In genomic region chr2:199596549-199596948, GRCh38 we compare ENCODE assay signal across 8 cellular contexts.
DNase-seq lines count a peak whose midpoint lies in the region; ATAC-seq, FAIRE-seq and TF ChIP-seq lines count a peak whose summit lies in the region.

No MANE protein-coding gene starts in this region.

- no peak overlapping the region for H2AK5ac ChIP-seq in H9 (ENCODE audit: insufficient read length, low read length)

- H3K79me1 ChIP-seq in H9 (ENCODE audit: insufficient read depth, low read depth, low read length, poor library complexity, severe bottlenecking): no peaks in the 10 kb centered on the region

- no peak for FAIRE-seq in RCC 7860 (lab: Jason Lieb, UNC)
- FAIRE-seq in kidney (lab: Jason Lieb, UNC): no peak

- WGBS in H9 (ENCODE audit: extremely low coverage, insufficient read length, low lambda C conversion rate): no CpG with 5 or more reads among the region's 1 CpG

- no peaks in the 10 kb centered on the region for H3K4me1 ChIP-seq in Caco-2
- H3K4me1 ChIP-seq in H9 (ENCODE audit: insufficient read depth, low read length): no peaks in the 10 kb centered on the region
- no peaks in the 10 kb centered on the region for H3K4me1 ChIP-seq in kidney (ENCODE audit: control insufficient read depth in 1 of 2, insufficient read depth in 1 of 2, low read depth in 1 of 2, low read length in 2 of 2)

- no peak overlapping the region for H2BK5ac ChIP-seq in H9 (ENCODE audit: insufficient read length, low read length)

- no peaks in the 10 kb centered on the region for H3K27me3 Mint-ChIP-seq in Caco-2 (ENCODE audit: insufficient read depth, unreplicated experiment)
- peaks cover 12% of the 10 kb centered on the region for H3K27me3 Mint-ChIP-seq in H9 (ENCODE audit: low read depth)

- H2BK12ac ChIP-seq in H9 (ENCODE audit: insufficient read length, low read depth, low read length): no peak overlapping the region

- no peak overlapping the region for H3K9ac ChIP-seq in H9 (ENCODE audit: extremely low read depth, insufficient read length, low read length)
- no peak overlapping the region for H3K9ac ChIP-seq in kidney (ENCODE audit: low read length in 2 of 2)

- no peak overlapping the region for H2BK120ac ChIP-seq in H9 (ENCODE audit: low read depth, low read length, poor library complexity, severe bottlenecking)

- H3K18ac ChIP-seq in H9 (ENCODE audit: insufficient read length, low read depth, low read length): no peak overlapping the region

- no peak overlapping the region for H3K4ac ChIP-seq in H9 (ENCODE audit: low read depth, low read length)

- no peak overlapping the region for H2BK15ac ChIP-seq in H9 (ENCODE audit: low read depth, low read length)

- intact Hi-C loops in Caco-2 (cut with micrococcal nuclease; ENCODE audit: unreplicated experiment): loop anchor here (1.0 kb wide), 2 partner anchors 107 to 1282 kb away; no protein-coding TSS in a partner anchor
- intact Hi-C loops in kidney (cut with DNase I): no loop called here

- H3K23ac ChIP-seq in H9 (ENCODE audit: insufficient read length, low read depth, low read length): no peak overlapping the region

- no peak overlapping the region for H3T11ph ChIP-seq in H9 (ENCODE audit: low read length)

- no peak overlapping the region for H2BK20ac ChIP-seq in H9 (ENCODE audit: low read depth, low read length, poor library complexity, severe bottlenecking)

- H3K4me3 ChIP-seq in Caco-2 (ENCODE audit: low read depth, low read length) (no peak overlapping the region), kidney (ENCODE audit: low read length in 2 of 2) (no peak overlapping the region)

- H3K4me3 Mint-ChIP-seq in Caco-2 (ENCODE audit: unreplicated experiment): no peak overlapping the region
- H3K4me3 Mint-ChIP-seq in H9: no peak overlapping the region
- H3K4me3 Mint-ChIP-seq in stimulated activated effector memory CD8-positive, alpha-beta T cell treated with anti-CD3 and anti-CD28 coated beads, Interleukin-12 subunit alpha, Interleukin-12 subunit beta, amount 100 ng/mL, for 72 hours: no peak overlapping the region

- no peaks in the 10 kb centered on the region for H3K4me1 Mint-ChIP-seq in Caco-2 (ENCODE audit: low read depth, unreplicated experiment)
- H3K4me1 Mint-ChIP-seq in H9: no peaks in the 10 kb centered on the region
- no peaks in the 10 kb centered on the region for H3K4me1 Mint-ChIP-seq in stimulated activated effector memory CD8-positive, alpha-beta T cell treated with anti-CD3 and anti-CD28 coated beads, Interleukin-12 subunit alpha, Interleukin-12 subunit beta, amount 100 ng/mL, for 72 hours

- no peaks in the 10 kb centered on the region for H4K20me1 ChIP-seq in H9 (ENCODE audit: control insufficient read depth, insufficient read depth, insufficient read length)

- H2AFZ ChIP-seq in H9 (ENCODE audit: low read length): no peak overlapping the region

- H3K4me2 ChIP-seq in H9 (ENCODE audit: insufficient read depth, insufficient read length, low read length): no peak overlapping the region

- no peak overlapping the region for H4K8ac ChIP-seq in H9 (replicated peaks; ENCODE audit: insufficient read length, low read depth, low read length)

- no peaks in the 10 kb centered on the region for H3K9me3 Mint-ChIP-seq in Caco-2 (ENCODE audit: unreplicated experiment)
- no peaks in the 10 kb centered on the region for H3K9me3 Mint-ChIP-seq in H9
- no peaks in the 10 kb centered on the region for H3K9me3 Mint-ChIP-seq in stimulated activated effector memory CD8-positive, alpha-beta T cell treated with anti-CD3 and anti-CD28 coated beads, Interleukin-12 subunit alpha, Interleukin-12 subunit beta, amount 100 ng/mL, for 72 hours

- H3K14ac ChIP-seq in H9 (ENCODE audit: insufficient read depth, low read length): no peak overlapping the region

- H3K36me3 ChIP-seq in Caco-2 (ENCODE audit: control insufficient read depth, insufficient read depth, low read length) (no peaks in the 10 kb centered on the region), kidney (ENCODE audit: control insufficient read depth in 1 of 2, insufficient read depth in 2 of 2, low read length in 2 of 2) (no peaks in the 10 kb centered on the region)

- no peak overlapping the region for H4K91ac ChIP-seq in H9 (ENCODE audit: insufficient read length, low read depth, low read length)

- peak; percentile 36 to 47 for DNase-seq in Caco-2
- no peak for DNase-seq in H9
- peak; percentile 20 for DNase-seq in RCC 7860 (ENCODE audit: low spot score)
- DNase-seq in iPS-NIHi7 (ENCODE audit: extremely low spot score): peak; percentile 40
- DNase-seq in activated effector memory CD4-positive, alpha-beta T cell treated with Interleukin-2 at 50 U/mL for 16 hours: no peak
- DNase-seq in stimulated activated effector memory CD8-positive, alpha-beta T cell treated with anti-CD3 and anti-CD28 coated beads, Interleukin-12 subunit alpha, Interleukin-12 subunit beta, amount 100 ng/mL, for 72 hours (ENCODE audit: low spot score in 2 of 2): no peak
- DNase-seq in kidney: no peak
- no peak for DNase-seq in stimulated activated CD8-positive, alpha-beta memory T cell treated with anti-CD3 and anti-CD28 coated beads, Interleukin-4, amount 100 ng/mL, for 48 hours

- H3K9me3 ChIP-seq in Caco-2 (no peaks in the 10 kb centered on the region), H9 (ENCODE audit: control insufficient read depth, low read depth, low read length) (no peaks in the 10 kb centered on the region), kidney (ENCODE audit: control insufficient read depth in 1 of 2, low read length in 2 of 2) (no peaks in the 10 kb centered on the region)

- TF ChIP-seq CTCF in Caco-2 (IDR thresholded peaks at IDR 0.05; ENCODE audit: insufficient read depth in 1 of 2, low read depth in 1 of 2, low read length in 1 of 2, severe bottlenecking in 1 of 2, unreplicated experiment in 1 of 2) (peak; percentile 55), H9 (conservative IDR thresholded peaks at IDR 0.05) (peak; percentile 82), kidney (IDR thresholded peaks at IDR 0.05; ENCODE audit: borderline replicate concordance, extremely low read depth, insufficient read depth) (no peak)

- H3K27ac ChIP-seq in H9 (ENCODE audit: insufficient read length, low read depth, low read length) (no peak overlapping the region), kidney (ENCODE audit: low read depth in 2 of 2, low read length in 2 of 2) (no peak overlapping the region)

- no peaks in the 10 kb centered on the region for H3K23me2 ChIP-seq in H9 (ENCODE audit: insufficient read length, low read depth, low read length, poor library complexity, severe bottlenecking)

- H3K56ac ChIP-seq in H9 (ENCODE audit: insufficient read length, low read depth, low read length): no peak overlapping the region

- no peaks in the 10 kb centered on the region for H3K79me2 ChIP-seq in H9 (ENCODE audit: insufficient read depth, low read length)

- no peaks in the 10 kb centered on the region for H3K27me3 ChIP-seq in Caco-2 (replicated peaks; ENCODE audit: control insufficient read depth, insufficient read depth, low read length)
- H3K27me3 ChIP-seq in H9 (ENCODE audit: insufficient read depth, low read length): no peaks in the 10 kb centered on the region

- no TSS peak for BruUV-seq in Caco-2 (replicated peaks; lab: Mats Ljungman, UMichigan)

- H3K27ac Mint-ChIP-seq in Caco-2 (ENCODE audit: unreplicated experiment) (no peak overlapping the region), H9 (no peak overlapping the region)
- H3K27ac Mint-ChIP-seq in stimulated activated effector memory CD8-positive, alpha-beta T cell treated with anti-CD3 and anti-CD28 coated beads, Interleukin-12 subunit alpha, Interleukin-12 subunit beta, amount 100 ng/mL, for 72 hours: no peak overlapping the region

- no peaks in the 10 kb centered on the region for H3K36me3 Mint-ChIP-seq in Caco-2 (ENCODE audit: insufficient read depth, unreplicated experiment)
- no peaks in the 10 kb centered on the region for H3K36me3 Mint-ChIP-seq in H9 (ENCODE audit: insufficient read depth in 1 of 3, low read depth in 3 of 3)
- no peaks in the 10 kb centered on the region for H3K36me3 Mint-ChIP-seq in stimulated activated effector memory CD8-positive, alpha-beta T cell treated with anti-CD3 and anti-CD28 coated beads, Interleukin-12 subunit alpha, Interleukin-12 subunit beta, amount 100 ng/mL, for 72 hours

- POLR2A ChIA-PET in Caco-2 (lab: Charles Lee): no interaction called here

- no peak overlapping the region for H4K5ac ChIP-seq in H9 (ENCODE audit: insufficient read length, low read depth, low read length)

- no peak for ATAC-seq in stimulated activated effector memory CD8-positive, alpha-beta T cell treated with anti-CD3 and anti-CD28 coated beads, Interleukin-12 subunit alpha, Interleukin-12 subunit beta, amount 100 ng/mL, for 72 hours

- CTCF ChIA-PET in Caco-2 (lab: Charles Lee): interaction anchor here (0.5 to 1.8 kb wide), 3 partner anchors 14 to 130 kb away, joined by 3 to 7 read pairs (median 3); no protein-coding TSS in a partner anchor

Comparison
In these comparisons a context has a peak if more than half of its experiments do, and no peak if none do; other contexts are left out.
1. DNase-seq: peak in Caco-2 (2 of 2), RCC 7860 (single experiment) and iPS-NIHi7 (single experiment); none in H9 (single experiment), activated effector memory CD4-positive, alpha-beta T cell treated with Interleukin-2 at 50 U/mL for 16 hours (single experiment), stimulated activated effector memory CD8-positive, alpha-beta T cell treated with anti-CD3 and anti-CD28 coated beads, Interleukin-12 subunit alpha, Interleukin-12 subunit beta, amount 100 ng/mL, for 72 hours (0 of 2), kidney (single experiment) and stimulated activated CD8-positive, alpha-beta memory T cell treated with anti-CD3 and anti-CD28 coated beads, Interleukin-4, amount 100 ng/mL, for 48 hours (single experiment).